22 cellular contexts compared by ENCODE assay signal in the genomic region with DNA sequence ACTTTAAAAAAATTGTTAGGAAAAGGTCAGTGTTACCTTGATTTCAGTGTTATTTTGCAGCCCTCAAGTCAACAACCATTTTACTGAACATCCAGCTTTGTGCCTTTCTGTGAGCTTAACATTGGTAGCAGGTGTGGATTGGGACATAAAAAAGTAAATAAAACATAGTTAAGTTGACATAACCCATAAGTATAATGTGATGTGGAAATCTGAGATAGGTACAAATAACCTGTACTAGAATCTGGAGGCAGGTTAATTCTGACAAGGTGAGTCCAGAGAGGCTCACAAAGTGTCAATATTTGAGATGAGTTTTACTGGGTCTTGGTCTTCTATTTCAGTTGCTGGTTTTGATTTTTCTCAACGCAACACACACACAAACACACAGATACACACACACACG.
"Had no signal": no experiment of that assay in that cellular context is flagged by ENCODE, and none has a peak within 500 bp of the region (broad histone marks: within the 10 kb centered on the region; RNA-seq: fewer than 3 reads in every experiment).

No MANE protein-coding gene starts in this region.

- H3K27me3 Mint-ChIP-seq: effector memory CD8-positive, alpha-beta T cell; naive thymus-derived CD8-positive, alpha-beta T cell; stimulated activated naive B cell treated with anti-CD40 and anti-IgM and Interleukin-4, amounts not matched to agents 10 μg/mL and 1 μg/mL and 100 μg/mL, for 72 hours had no signal

- H3K27ac Mint-ChIP-seq: effector memory CD8-positive, alpha-beta T cell; stimulated activated naive B cell treated with anti-CD40 and anti-IgM and Interleukin-4, amounts not matched to agents 10 μg/mL and 1 μg/mL and 100 μg/mL, for 72 hours had no signal

- H3K27me3 ChIP-seq: dorsolateral prefrontal cortex, esophagus squamous epithelium, gastroesophageal sphincter, neutrophil, sigmoid colon, suprapubic skin, thyroid gland, upper lobe of left lung, uterus had no signal

- H3K4me3 ChIP-seq: dorsolateral prefrontal cortex, esophagus squamous epithelium, gastroesophageal sphincter, mucosa of descending colon, sigmoid colon, skin epidermis, suprapubic skin, thyroid gland, upper lobe of left lung, uterus had no signal

- ATAC-seq: effector memory CD8-positive, alpha-beta T cell; gastroesophageal sphincter; mucosa of descending colon; naive thymus-derived CD8-positive, alpha-beta T cell; stimulated activated naive B cell treated with anti-CD40 and anti-IgM and Interleukin-4, amounts not matched to agents 10 μg/mL and 1 μg/mL and 100 μg/mL, for 72 hours had no signal

- H3K4me3 Mint-ChIP-seq: effector memory CD8-positive, alpha-beta T cell; naive thymus-derived CD8-positive, alpha-beta T cell; stimulated activated naive B cell treated with anti-CD40 and anti-IgM and Interleukin-4, amounts not matched to agents 10 μg/mL and 1 μg/mL and 100 μg/mL, for 72 hours had no signal

- H3K4me1 ChIP-seq: suprapubic skin, thyroid gland, uterus had no signal

- H3K36me3 ChIP-seq: esophagus squamous epithelium, neutrophil, sigmoid colon, suprapubic skin, thyroid gland, upper lobe of left lung, uterus had no signal

- FAIRE-seq: keratinocyte had no signal

- H3K27ac ChIP-seq: dorsolateral prefrontal cortex, epithelial cell of prostate, esophagus squamous epithelium, neutrophil, skin epidermis, suprapubic skin, thyroid gland, upper lobe of left lung, uterus had no signal

- H3K9me3 ChIP-seq: esophagus squamous epithelium, gastroesophageal sphincter, mucosa of descending colon, neutrophil, sigmoid colon, suprapubic skin, thyroid gland, upper lobe of left lung, uterus had no signal

- DNase-seq: cortex of kidney; dorsolateral prefrontal cortex; effector memory CD8-positive, alpha-beta T cell; esophagus squamous epithelium; foreskin fibroblast; glutamatergic neuron; mucosa of descending colon; naive thymus-derived CD8-positive, alpha-beta T cell; posterior cingulate gyrus; sigmoid colon; stimulated activated CD4-positive, alpha-beta T cell treated with anti-CD3 and anti-CD28 coated beads, Interleukin-2, amount 100 ng/mL, for 24 hours; stimulated activated CD4-positive, alpha-beta T cell treated with anti-CD3 and anti-CD28 coated beads, Interleukin-4, amount 100 ng/mL, for 4 hours; stimulated activated naive B cell treated with anti-CD40 and anti-IgM and Interleukin-4, amounts not matched to agents 10 μg/mL and 1 μg/mL and 100 μg/mL, for 72 hours; thyroid gland; upper lobe of left lung; uterus had no signal
